In the genomic region with DNA sequence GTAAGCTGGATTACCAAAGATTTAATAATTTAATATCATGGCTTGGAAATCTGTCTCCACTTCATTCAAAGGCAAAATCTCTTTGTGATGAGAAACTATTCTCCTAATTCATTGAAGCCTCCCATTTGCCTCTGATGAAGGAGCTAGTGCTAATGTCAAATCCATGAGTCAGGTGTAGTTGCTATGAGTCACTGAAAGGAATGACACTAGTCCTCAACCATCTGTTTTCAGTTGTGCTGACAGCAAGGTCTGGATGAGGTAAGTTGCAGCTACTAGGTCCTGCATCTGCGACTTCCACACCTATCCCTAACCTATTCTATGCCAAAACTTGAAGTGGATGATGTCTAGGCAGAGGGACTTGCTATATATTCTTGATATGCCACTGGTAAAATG, we compare ENCODE assay signal across 12 cellular contexts.
A peak's percentile ranks its signal among the peaks of the same experiment; 100 is the strongest.
DNase-seq lines count a peak whose midpoint lies in the region; ATAC-seq, FAIRE-seq and TF ChIP-seq lines count a peak whose summit lies in the region.
"Had no signal": no experiment of that assay in that cellular context is flagged by ENCODE, and none has a peak within 500 bp of the region (broad histone marks: within the 10 kb centered on the region; RNA-seq: fewer than 3 reads in every experiment).

No MANE protein-coding gene starts in this region.

- ATAC-seq in GM19395 (IDR thresholded peaks at IDR 0.05; ENCODE audit: unreplicated experiment): no peak

- no peak overlapping the region for H2AFZ ChIP-seq in fibroblast of lung (ENCODE audit: low read length)

- TF ChIP-seq CTCF in fibroblast of lung (conservative IDR thresholded peaks at IDR 0.05 in 1 of 2, IDR thresholded peaks at IDR 0.05 in 1 of 2; ENCODE audit: low read depth in 1 of 2, low read length in 2 of 2): no peak

- no peaks in the 10 kb centered on the region for H4K20me1 ChIP-seq in fibroblast of lung (ENCODE audit: control insufficient read depth, extremely low read depth, insufficient read depth, low read length)

- no peaks in the 10 kb centered on the region for H3K9me3 ChIP-seq in fibroblast of lung (ENCODE audit: control insufficient read depth, insufficient read depth, low read depth, low read length)

- H3K27me3 ChIP-seq in fibroblast of lung (ENCODE audit: control insufficient read depth, insufficient read depth, low read length): no peaks in the 10 kb centered on the region

- peak overlapping the region; percentile 0 for H3K4me2 ChIP-seq in fibroblast of lung (ENCODE audit: extremely low read depth, insufficient read depth, low read length)

- H3K4me1 ChIP-seq in fibroblast of lung (ENCODE audit: control insufficient read depth, extremely low read depth, insufficient read depth, low read length): peaks cover 10% of the 10 kb centered on the region

- FAIRE-seq in H54 (lab: Jason Lieb, UNC) (peak; percentile 100), RCC 7860 (lab: Jason Lieb, UNC) (peak; percentile 95)
- FAIRE-seq: endothelial cell of umbilical vein had no signal

- no peak for TF ChIP-seq POLR2A in H54 (IDR thresholded peaks at IDR 0.05; ENCODE audit: low read depth, low read length)

- no peaks in the 10 kb centered on the region for H3K36me3 ChIP-seq in fibroblast of lung (ENCODE audit: control insufficient read depth, insufficient read depth, low read length)

- H3K79me2 ChIP-seq in fibroblast of lung (ENCODE audit: control insufficient read depth, insufficient read depth, low read length): no peaks in the 10 kb centered on the region

- no peak overlapping the region for H3K9ac ChIP-seq in fibroblast of lung (ENCODE audit: insufficient read depth, low read length)

- DNase-seq in H54 (ENCODE audit: insufficient read length, low spot score) (no peak), RCC 7860 (ENCODE audit: low spot score) (peak; percentile 92), fibroblast of lung (ENCODE audit: low read depth in 2 of 2) (peak in 1 of 2 donors; percentile 87), pons (ENCODE audit: low spot score) (peak; percentile 30), GM19240 (ENCODE audit: insufficient read length, low spot score) (no peak)
- DNase-seq in activated CD4-positive, CD25-positive, alpha-beta regulatory T cell treated with anti-CD3 and anti-CD28 coated beads, Interleukin-2, amount 50 U/mL, for 72 hours: no peak
- DNase-seq: activated T-cell treated with anti-CD3 and anti-CD28 coated beads for 4 hours; DMS79; NCI-H2029; stimulated activated CD4-positive, alpha-beta T cell treated with anti-CD3 and anti-CD28 coated beads, Interleukin-15, amount 100 ng/mL, for 24 hours had no signal

- H3K27ac ChIP-seq in fibroblast of lung (ENCODE audit: insufficient read depth, low read length): no peak overlapping the region

- H3K4me3 ChIP-seq in fibroblast of lung (replicated peaks in 1 of 4; ENCODE audit: control extremely low read depth in 1 of 4, insufficient read depth in 1 of 4, low read depth in 3 of 4, low read length in 4 of 4): no peak overlapping the region

Comparison
In these comparisons a context has a peak if more than half of its experiments do, and no peak if none do; other contexts are left out.
1. DNase-seq: peak in RCC 7860 (single experiment) and pons (single experiment); none in H54 (single experiment), activated CD4-positive, CD25-positive, alpha-beta regulatory T cell treated with anti-CD3 and anti-CD28 coated beads, Interleukin-2, amount 50 U/mL, for 72 hours (single experiment) and GM19240 (single experiment).